20 cellular contexts compared by ENCODE assay signal in genomic region chr18:36464126-36464651, GRCh38.
DNase-seq lines count a peak whose midpoint lies in the region; ATAC-seq, FAIRE-seq and TF ChIP-seq lines count a peak whose summit lies in the region.
"Had no signal": no experiment of that assay in that cellular context is flagged by ENCODE, and none has a peak within 500 bp of the region (broad histone marks: within the 10 kb centered on the region; RNA-seq: fewer than 3 reads in every experiment).

No MANE protein-coding gene starts in this region.

- no peaks in the 10 kb centered on the region for H3K79me1 ChIP-seq in mesendoderm (ENCODE audit: low read length)

- H4K20me1 ChIP-seq in GM23338 (replicated peaks; ENCODE audit: insufficient read depth), result no peaks in the 10 kb centered on the region
- H4K20me1 ChIP-seq in K562 (replicated peaks; ENCODE audit: control insufficient read depth, insufficient read depth, low read length), result 0 out of 2 replicates have a peak, but pooled peaks cover 9% of the 10 kb centered on the region

- H3K4me3 ChIP-seq in GM23338, result no peak overlapping the region
- H3K4me3 ChIP-seq in K562, result no peak overlapping the region
- H3K4me3 ChIP-seq in mesendoderm (ENCODE audit: low read length), result no peak overlapping the region
- H3K4me3 ChIP-seq: ovary had no signal

- BruUV-seq in K562 (replicated peaks; lab: Mats Ljungman, UMichigan), result no TSS peak

- H3K23ac ChIP-seq in mesendoderm (ENCODE audit: low read length), result no peak overlapping the region

- no peak for DNase-seq in GM23338 (ENCODE audit: low spot score)
- DNase-seq in LoVo (ENCODE audit: low spot score), result peak; percentile 17
- no peak for DNase-seq in K562 (ENCODE audit: extremely low read depth in 1 of 4, low spot score in 3 of 4)
- DNase-seq in mesendoderm, result peak; percentile 55
- no peak for DNase-seq in cerebellar nuclear complex (lab: John Stamatoyannopoulos, UW)
- no peak for DNase-seq in frontal cortex (ENCODE audit: low spot score in 2 of 2)
- DNase-seq: amygdala; COR-L47; effector memory CD8-positive, alpha-beta T cell; hippocampal formation; KBM-7; NCI-H1105 treated with DMSO at 0.1 percent for 48 hours; ovary; stimulated activated CD4-positive, alpha-beta T cell treated with anti-CD3 and anti-CD28 coated beads, Interleukin-4, amount 100 ng/mL, for 4 hours; stimulated activated CD8-positive, alpha-beta memory T cell treated with anti-CD3 and anti-CD28 coated beads, Interleukin-4, amount 100 ng/mL, for 48 hours; substantia nigra had no signal

- peak; percentile 69 for FAIRE-seq in K562 (lab: Jason Lieb, UNC)
- FAIRE-seq in frontal cortex (lab: Jason Lieb, UNC), result no peak

- H2AFZ ChIP-seq in GM23338 (no peak overlapping the region), K562 (ENCODE audit: low read depth, low read length) (no peak overlapping the region)

- no peak overlapping the region for H3K27ac Mint-ChIP-seq in GM23338
- H3K27ac Mint-ChIP-seq: activated T-helper 2 cell treated with anti-CD3 and anti-CD28 coated beads, Interferon-gamma antibody, Interleukin-2, Interleukin-4, amounts not matched to agents 10 μg/mL and 5 μg/mL and 100 μg/mL, durations not matched to agents 14 hours and 24 hours and 36 hours had no signal

- H3K27ac ChIP-seq in GM23338 (ENCODE audit: low read depth), result 0 out of 2 replicates have a peak overlapping the region, but pooled peaks have one; percentile 69
- no peak overlapping the region for H3K27ac ChIP-seq in K562 (ENCODE audit: extremely low read depth, low read depth, low read length)
- H3K27ac ChIP-seq in mesendoderm (ENCODE audit: low read depth, low read length), result peak overlapping the region; percentile 43
- H3K27ac ChIP-seq: ovary had no signal

- no peaks in the 10 kb centered on the region for H3K36me3 Mint-ChIP-seq in GM23338 (ENCODE audit: low read depth)

- H3K4me2 ChIP-seq in GM23338 (no peak overlapping the region), K562 (ENCODE audit: insufficient read depth, low read length) (no peak overlapping the region), mesendoderm (ENCODE audit: low read length) (no peak overlapping the region)

- no peak for TF ChIP-seq RAD21 in K562 (CRISPR knock-in tag; conservative IDR thresholded peaks at IDR 0.05 in 1 of 2, IDR thresholded peaks at IDR 0.05 in 1 of 2)

- no peak for TF ChIP-seq EP300 in K562 (IDR thresholded peaks at IDR 0.05; ENCODE audit: low read length)

- no peaks in the 10 kb centered on the region for H3K9me2 ChIP-seq in GM23338 (ENCODE audit: insufficient read depth)

- in situ Hi-C loops in K562 (cut with MboI), result no loop called here

- H4K8ac ChIP-seq in mesendoderm (ENCODE audit: low read depth, low read length), result no peak overlapping the region

- POLR2A ChIA-PET in K562 (lab: Yijun Ruan, JAX), result interaction anchor here (1.4 kb wide), 1 partner anchor 53 kb away, joined by 3 read pairs; no protein-coding TSS in a partner anchor

- peaks cover 49% of the 10 kb centered on the region for H3K4me1 Mint-ChIP-seq in GM23338

- no peak overlapping the region for H2BK120ac ChIP-seq in mesendoderm (ENCODE audit: low read depth, low read length)

- H2BK15ac ChIP-seq in mesendoderm (replicated peaks; ENCODE audit: low read depth), result no peak overlapping the region

- no peaks in the 10 kb centered on the region for H3K9me3 ChIP-seq in K562 (replicated peaks; ENCODE audit: control insufficient read depth, insufficient read depth, low read depth, low read length)
- H3K9me3 ChIP-seq: ovary had no signal

- ATAC-seq in GM23338 (no peak), K562 (peak; percentile 20), HG03460 (IDR thresholded peaks at IDR 0.05; ENCODE audit: unreplicated experiment) (no peak), GM21381 (IDR thresholded peaks at IDR 0.05; ENCODE audit: unreplicated experiment) (no peak)
- ATAC-seq: activated CD4-positive, CD25-positive, alpha-beta regulatory T cell treated with anti-CD3 and anti-CD28 coated beads, Interleukin-2, amount 50 U/mL, for 24 hours; effector memory CD8-positive, alpha-beta T cell had no signal

- no peak for TF ChIP-seq POLR2A in K562 (conservative IDR thresholded peaks at IDR 0.05)

- H3K4me1 ChIP-seq in GM23338 (ENCODE audit: insufficient read depth) (peaks cover 24% of the 10 kb centered on the region; the same call in 1 of the 2 replicates), K562 (replicated peaks in 1 of 2; ENCODE audit: control insufficient read depth in 2 of 2, insufficient read depth in 2 of 2, low read length in 2 of 2) (peaks cover 0 to 13% of the 10 kb centered on the region in 2 experiments; a peak in 2 of 5 replicates), mesendoderm (ENCODE audit: control insufficient read depth, low read depth, low read length) (peaks cover 18% of the 10 kb centered on the region)

- no peak overlapping the region for H3K4me3 Mint-ChIP-seq in GM23338

- H3K18ac ChIP-seq in mesendoderm (ENCODE audit: low read length), result peak overlapping the region; percentile 42

- H3K9me3 Mint-ChIP-seq in GM23338, result no peaks in the 10 kb centered on the region
- H3K9me3 Mint-ChIP-seq: activated T-helper 2 cell treated with anti-CD3 and anti-CD28 coated beads, Interferon-gamma antibody, Interleukin-2, Interleukin-4, amounts not matched to agents 10 μg/mL and 5 μg/mL and 100 μg/mL, durations not matched to agents 14 hours and 24 hours and 36 hours; effector memory CD8-positive, alpha-beta T cell had no signal

- no peak overlapping the region for H3K56ac ChIP-seq in mesendoderm (ENCODE audit: low read length)

- H3F3A ChIP-seq in GM23338 (replicated peaks; ENCODE audit: low read depth), result peaks cover 4% of the 10 kb centered on the region; the same call in 1 of the 2 replicates

- TF ChIP-seq CTCF in GM23338 (conservative IDR thresholded peaks at IDR 0.05; ENCODE audit: low read depth in 2 of 2) (no peak), K562 (IDR thresholded peaks at IDR 0.05 in 2 of 3, conservative IDR thresholded peaks at IDR 0.05 in 1 of 3; ENCODE audit: insufficient read depth in 2 of 3, low read depth in 1 of 3, low read length in 3 of 3) (no peak)

- H3K4ac ChIP-seq in mesendoderm (ENCODE audit: low read depth, low read length), result no peak overlapping the region

- no peaks in the 10 kb centered on the region for H3K27me3 ChIP-seq in GM23338 (ENCODE audit: insufficient read depth)
- peaks cover 7 to 13% of the 10 kb centered on the region in 2 experiments for H3K27me3 ChIP-seq in K562 (ENCODE audit: control insufficient read depth in 2 of 2, insufficient read depth in 2 of 2, low read length in 2 of 2)
- no peaks in the 10 kb centered on the region for H3K27me3 ChIP-seq in mesendoderm (ENCODE audit: insufficient read depth, low read length, poor library complexity)
- H3K27me3 ChIP-seq: ovary had no signal

- H3K79me2 ChIP-seq in GM23338 (replicated peaks; ENCODE audit: insufficient read depth) (no peaks in the 10 kb centered on the region), K562 (ENCODE audit: control insufficient read depth, insufficient read depth, low read length) (no peaks in the 10 kb centered on the region), mesendoderm (ENCODE audit: control insufficient read depth, insufficient read depth, low read length) (no peaks in the 10 kb centered on the region)

- CTCF ChIA-PET in K562 (lab: Yijun Ruan, JAX; ENCODE audit: low intra/inter-chr PET ratio), result no interaction called here

- H3K27me3 Mint-ChIP-seq in GM23338 (ENCODE audit: insufficient read depth, low read depth, poor library complexity), result peaks cover 12% of the 10 kb centered on the region

- H3K9me1 ChIP-seq in K562 (ENCODE audit: control insufficient read depth, insufficient read depth, low read length), result no peaks in the 10 kb centered on the region

- intact Hi-C loops in K562 (cut with micrococcal nuclease), result no loop called here

- no peaks in the 10 kb centered on the region for H3K36me3 ChIP-seq in GM23338 (ENCODE audit: insufficient read depth)
- no peaks in the 10 kb centered on the region for H3K36me3 ChIP-seq in K562 (ENCODE audit: control insufficient read depth, insufficient read depth, low read length)
- H3K36me3 ChIP-seq in mesendoderm (ENCODE audit: control insufficient read depth, insufficient read depth, low read length), result no peaks in the 10 kb centered on the region
- H3K36me3 ChIP-seq: ovary had no signal

- H3K9ac ChIP-seq in K562 (ENCODE audit: insufficient read depth in 1 of 2, low read depth in 2 of 2, low read length in 2 of 2) (no peak overlapping the region), mesendoderm (ENCODE audit: low read length) (no peak overlapping the region)

- H2BK5ac ChIP-seq in mesendoderm (ENCODE audit: low read length), result peak overlapping the region; percentile 7

- no peak overlapping the region for H4K5ac ChIP-seq in mesendoderm (ENCODE audit: low read length)

- 5% methylated on average over 5 of the region's 5 CpGs for WGBS in K562 (ENCODE audit: insufficient coverage, low coverage, missing lambda C conversion rate)
- WGBS in mesendoderm (ENCODE audit: extremely low coverage, insufficient coverage, low lambda C conversion rate), result no CpG with 5 or more reads among the region's 5 CpGs

- no peak overlapping the region for H2AK5ac ChIP-seq in mesendoderm (ENCODE audit: low read length)

TF ChIP-seq in GM23338, 12 proteins besides CTCF, POLR2A, EP300 and RAD21 (continues in another document):
- TF ChIP-seq JUNB (IDR thresholded peaks at IDR 0.05; ENCODE audit: unreplicated experiment) (no peak), ETS1 (IDR thresholded peaks at IDR 0.05) (no peak), NANOG (IDR thresholded peaks at IDR 0.05; ENCODE audit: borderline replicate concordance) (no peak)

TF ChIP-seq in K562, 482 proteins besides CTCF, POLR2A, EP300 and RAD21:
- TF ChIP-seq HOMEZ (CRISPR knock-in tag; IDR thresholded peaks at IDR 0.05) (no peak), TEAD1 (CRISPR knock-in tag; IDR thresholded peaks at IDR 0.05) (no peak), ADNP (tag; IDR thresholded peaks at IDR 0.05) (no peak), KLF1 (tag; IDR thresholded peaks at IDR 0.05) (no peak)

Comparison
In these comparisons a context has a peak if more than half of its experiments do, and no peak if none do; other contexts are left out.
1. DNase-seq: peak in LoVo (single experiment) and mesendoderm (single experiment); none in GM23338 (single experiment), K562 (0 of 4), cerebellar nuclear complex (0 of 2) and frontal cortex (0 of 2).